ENCODE assay signal across 12 cellular contexts in the genomic region with DNA sequence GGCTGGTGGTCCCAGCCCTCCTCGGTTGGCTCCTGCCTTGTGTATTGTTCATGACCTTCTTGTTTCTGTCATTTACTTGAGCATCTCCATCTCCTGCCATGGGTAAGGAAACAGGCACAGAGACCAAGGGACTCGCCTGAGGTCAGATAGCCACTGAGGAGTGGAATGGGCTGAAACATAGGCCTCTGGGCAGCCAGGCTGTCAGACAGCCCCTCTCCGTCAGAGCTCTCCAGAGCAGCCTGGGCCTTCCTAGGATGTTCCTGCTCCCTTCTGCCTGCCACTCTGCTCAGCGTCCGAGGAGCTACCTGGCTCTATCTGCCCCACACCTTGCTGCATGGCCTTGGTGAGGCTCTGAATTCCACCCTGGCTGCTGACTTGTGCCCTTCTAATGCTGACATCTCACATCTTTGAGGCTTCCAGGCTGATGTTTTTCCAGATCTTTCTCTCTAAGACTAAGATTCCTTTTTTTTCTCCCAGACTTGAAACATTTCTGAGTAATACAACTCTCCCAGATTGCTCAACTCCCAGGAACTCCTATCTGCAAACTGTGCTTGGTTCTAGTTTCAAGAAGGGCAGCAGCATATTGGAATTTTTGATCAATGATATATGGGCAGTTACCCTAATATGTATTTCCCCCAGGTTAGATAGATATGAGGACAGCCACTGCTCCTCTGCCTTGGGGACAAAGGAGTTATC.
A peak's percentile ranks its signal among the peaks of the same experiment; 100 is the strongest.
DNase-seq lines count a peak whose midpoint lies in the region; ATAC-seq and TF ChIP-seq lines count a peak whose summit lies in the region.
"Had no signal": no experiment of that assay in that cellular context is flagged by ENCODE, and none has a peak within 500 bp of the region (broad histone marks: within the 10 kb centered on the region; RNA-seq: fewer than 3 reads in every experiment).

No MANE protein-coding gene starts in this region.

- H3K27me3 Mint-ChIP-seq in mesothelial cell of epicardium (ENCODE audit: low read depth): no peaks in the 10 kb centered on the region

- H3K36me3 ChIP-seq in OCI-LY7 (ENCODE audit: insufficient read depth, low read length) (no peaks in the 10 kb centered on the region), duodenal mucosa (ENCODE audit: control insufficient read depth in 1 of 2, insufficient read depth in 2 of 2, low read length in 2 of 2) (no peaks in the 10 kb centered on the region), tibial nerve (no peaks in the 10 kb centered on the region)

- TF ChIP-seq CTCF in OCI-LY7 (conservative IDR thresholded peaks at IDR 0.05; ENCODE audit: low read length) (no peak), mesothelial cell of epicardium (IDR thresholded peaks at IDR 0.05; ENCODE audit: unreplicated experiment) (no peak), tibial nerve (IDR thresholded peaks at IDR 0.05) (no peak)

- WGBS in tibial nerve, 2 donors: 54 to 66% methylated on average over 5 of the region's 5 CpGs

- no peaks in the 10 kb centered on the region for H3K9me3 ChIP-seq in OCI-LY7 (ENCODE audit: low read length)
- H3K9me3 ChIP-seq in duodenal mucosa (ENCODE audit: control insufficient read depth in 1 of 2, low read length in 2 of 2): no peaks in the 10 kb centered on the region
- no peaks in the 10 kb centered on the region for H3K9me3 ChIP-seq in tibial nerve

- H3K27ac ChIP-seq in OCI-LY7 (ENCODE audit: low read depth, low read length, poor library complexity, severe bottlenecking) (no peak overlapping the region), duodenal mucosa (ENCODE audit: low read depth, low read length) (peak overlapping the region; percentile 76), tibial nerve (peak overlapping the region; percentile 71 to 89 (median 81))

- no peak for TF ChIP-seq POLR2A in tibial nerve (IDR thresholded peaks at IDR 0.05)

- CTCF ChIA-PET in OCI-LY7 (lab: Charles Lee; ENCODE audit: unreplicated experiment): no interaction called here

- H3K27me3 ChIP-seq in duodenal mucosa (ENCODE audit: control insufficient read depth in 1 of 2, insufficient read depth in 2 of 2, low read length in 2 of 2) (no peaks in the 10 kb centered on the region), tibial nerve (no peaks in the 10 kb centered on the region)

- H3K9me3 Mint-ChIP-seq in mesothelial cell of epicardium: no peaks in the 10 kb centered on the region
- H3K9me3 Mint-ChIP-seq: activated CD4-positive, alpha-beta memory T cell treated with anti-CD3 and anti-CD28 coated beads for 36 hours; IgD-negative memory B cell had no signal

- intact Hi-C loops in OCI-LY7 (cut with micrococcal nuclease; ENCODE audit: unreplicated experiment): no loop called here

- no peak for TF ChIP-seq EP300 in tibial nerve (IDR thresholded peaks at IDR 0.05)

- H3K4me1 ChIP-seq in OCI-LY7 (ENCODE audit: insufficient read depth, low read length, poor library complexity, severe bottlenecking) (peaks cover 10% of the 10 kb centered on the region), duodenal mucosa (ENCODE audit: control insufficient read depth in 1 of 2, insufficient read depth in 2 of 2, low read length in 2 of 2) (peaks cover 51 to 59% of the 10 kb centered on the region in 2 donors), tibial nerve (peaks cover 0 to 62% (median 50%) of the 10 kb centered on the region in 4 donors)

- ATAC-seq in HG02885 (IDR thresholded peaks at IDR 0.05; ENCODE audit: poor library complexity, unreplicated experiment) (no peak), GM18519 (IDR thresholded peaks at IDR 0.05; ENCODE audit: low FRiP score, unreplicated experiment) (no peak)

- H3K4me3 ChIP-seq in OCI-LY7 (ENCODE audit: low read depth, low read length, poor library complexity, severe bottlenecking): no peak overlapping the region
- peak overlapping the region in 1 of 2 donors; percentile 36 for H3K4me3 ChIP-seq in duodenal mucosa (ENCODE audit: low read depth in 1 of 2, low read length in 2 of 2)
- no peak overlapping the region for H3K4me3 ChIP-seq in tibial nerve

- H3K9me2 ChIP-seq in OCI-LY7 (ENCODE audit: insufficient read depth, low read length): no peaks in the 10 kb centered on the region

- peak overlapping the region; percentile 44 to 70 for H3K9ac ChIP-seq in duodenal mucosa (ENCODE audit: low read depth in 1 of 2, low read length in 2 of 2)

- peak overlapping the region; percentile 94 for H3K27ac Mint-ChIP-seq in mesothelial cell of epicardium
- H3K27ac Mint-ChIP-seq: activated CD4-positive, alpha-beta memory T cell treated with anti-CD3 and anti-CD28 coated beads for 36 hours; IgD-negative memory B cell; progenitor cell of endocrine pancreas had no signal

- no TSS peak for BruUV-seq in OCI-LY7 (replicated peaks; lab: Mats Ljungman, UMichigan)

- H2AFZ ChIP-seq in OCI-LY7 (ENCODE audit: low read length): 0 out of 2 replicates have a peak overlapping the region, but pooled peaks have one; percentile 48

- H4K20me1 ChIP-seq in OCI-LY7 (ENCODE audit: insufficient read depth, low read length): no peaks in the 10 kb centered on the region

- DNase-seq in OCI-LY7 (ENCODE audit: low spot score): no peak
- DNase-seq in mesothelial cell of epicardium (ENCODE audit: low spot score in 2 of 2, unreplicated experiment in 2 of 2): no peak
- no peak for DNase-seq in tibial nerve (ENCODE audit: low spot score in 2 of 2)
- DNase-seq in activated CD8-positive, alpha-beta memory T cell treated with anti-CD3 and anti-CD28 coated beads, Interleukin-2, amount 50 U/mL, for 4 hours: no peak
- no peak for DNase-seq in activated CD4-positive, alpha-beta T cell treated with anti-CD3 and anti-CD28 coated beads, Interleukin-2, amount 50 U/mL, for 4 hours
- DNase-seq: activated CD4-positive, alpha-beta memory T cell treated with anti-CD3 and anti-CD28 coated beads for 36 hours; effector CD4-positive, alpha-beta T cell had no signal

- H3K79me2 ChIP-seq in OCI-LY7 (ENCODE audit: insufficient read depth, low read depth, low read length): no peaks in the 10 kb centered on the region

- peak overlapping the region; percentile 32 for H3K4me3 Mint-ChIP-seq in mesothelial cell of epicardium
- H3K4me3 Mint-ChIP-seq: activated CD4-positive, alpha-beta memory T cell treated with anti-CD3 and anti-CD28 coated beads for 36 hours; IgD-negative memory B cell had no signal

- H3K4me1 Mint-ChIP-seq in mesothelial cell of epicardium: peaks cover 66% of the 10 kb centered on the region

- no peaks in the 10 kb centered on the region for H3K36me3 Mint-ChIP-seq in mesothelial cell of epicardium
- H3K36me3 Mint-ChIP-seq: activated CD4-positive, alpha-beta memory T cell treated with anti-CD3 and anti-CD28 coated beads for 36 hours had no signal

- peak overlapping the region; percentile 41; the same call in 1 of the 2 replicates for H3K4me2 ChIP-seq in OCI-LY7 (ENCODE audit: low read length)

- POLR2A ChIA-PET in OCI-LY7 (lab: Charles Lee): no interaction called here
